8 cellular contexts compared by ENCODE assay signal in genomic region chr6:131250121-131250520, GRCh38.
DNase-seq lines count a peak whose midpoint lies in the region; ATAC-seq, FAIRE-seq and TF ChIP-seq lines count a peak whose summit lies in the region.

No MANE protein-coding gene starts in this region.

- H3K27ac ChIP-seq in skin epidermis = peak overlapping the region in 5 of 21 experiments; percentile 12 to 67 (median 18)

- ATAC-seq in GM21786 (IDR thresholded peaks at IDR 0.05; ENCODE audit: unreplicated experiment) (peak; percentile 68), HG03025 (IDR thresholded peaks at IDR 0.05; ENCODE audit: low FRiP score, unreplicated experiment) (no peak)

- TF ChIP-seq POLR2A in GM12891 (IDR thresholded peaks at IDR 0.05; ENCODE audit: low read depth, low read length) = no peak

- H3K4me3 ChIP-seq in skin epidermis = peak overlapping the region in 4 of 7 experiments; percentile 0 to 21 (median 8)

- peak; percentile 41 for DNase-seq in EH (ENCODE audit: low read depth)
- DNase-seq in NCI-H146 treated with DMSO at 0.1 percent for 48 hours (lab: John Stamatoyannopoulos, UW; ENCODE audit: unreplicated experiment) = peak; percentile 87
- peak; percentile 45 for DNase-seq in cerebellar cortex (ENCODE audit: low spot score)
- peak; percentile 81 for DNase-seq in islet precursor cell
- no peak for DNase-seq in GM12891 (ENCODE audit: insufficient read length, low spot score)

- FAIRE-seq in GM12891 (lab: Jason Lieb, UNC) = no peak

TF ChIP-seq in GM12891, 5 proteins besides CTCF, POLR2A, EP300 and RAD21:
- TF ChIP-seq POU2F2 (IDR thresholded peaks at IDR 0.05; ENCODE audit: low read depth, low read length) (no peak), SPI1 (IDR thresholded peaks at IDR 0.05; ENCODE audit: low read depth, low read length) (no peak), TAF1 (IDR thresholded peaks at IDR 0.05; ENCODE audit: low read depth, low read length) (no peak), POLR2AphosphoS5 (IDR thresholded peaks at IDR 0.05; ENCODE audit: low read depth, low read length) (no peak), PAX5 (IDR thresholded peaks at IDR 0.05; ENCODE audit: insufficient read depth, low read length, severe bottlenecking) (no peak)
TF ChIP-seq in GM12891: peak in this region for 0.
